ENCODE assay signal across 16 cellular contexts in genomic region chr10:22344204-22344603, GRCh38. TPM values are rescaled to one million over a fixed set of nuclear protein-coding genes. Genes with fewer than 3 reads are reported as not detected.
DNase-seq lines count a peak whose midpoint lies in the region; ATAC-seq and TF ChIP-seq lines count a peak whose summit lies in the region.
"Had no signal": no experiment of that assay in that cellular context is flagged by ENCODE, and none has a peak within 500 bp of the region (broad histone marks: within the 10 kb centered on the region; RNA-seq: fewer than 3 reads in every experiment).

No MANE protein-coding gene starts in this region.

- peaks cover 14% of the 10 kb centered on the region for H3K9me3 Mint-ChIP-seq in activated naive CD4-positive, alpha-beta T cell treated with anti-CD3 and anti-CD28 coated beads, Interleukin-2, amount 50 U/mL, for 24 hours
- H3K9me3 Mint-ChIP-seq in brain: peaks cover 0 to 21% (median 6%) of the 10 kb centered on the region in 5 experiments
- peaks cover 5% of the 10 kb centered on the region for H3K9me3 Mint-ChIP-seq in type B pancreatic cell
- H3K9me3 Mint-ChIP-seq: effector memory CD8-positive, alpha-beta T cell had no signal

- H3K27ac Mint-ChIP-seq in activated naive CD4-positive, alpha-beta T cell treated with anti-CD3 and anti-CD28 coated beads, Interleukin-2, amount 50 U/mL, for 24 hours: peak overlapping the region; percentile 79
- H3K27ac Mint-ChIP-seq in brain (no peak overlapping the region), type B pancreatic cell (peak overlapping the region; percentile 4)
- H3K27ac Mint-ChIP-seq: effector memory CD8-positive, alpha-beta T cell had no signal

- no peak for DNase-seq in activated naive CD4-positive, alpha-beta T cell treated with anti-CD3 and anti-CD28 coated beads, Interleukin-2, amount 50 U/mL, for 16 hours
- no peak for DNase-seq in type B pancreatic cell (ENCODE audit: extremely low spot score, unreplicated experiment)
- DNase-seq in LoVo (ENCODE audit: low spot score): no peak
- DNase-seq: activated CD4-positive, CD25-positive, alpha-beta regulatory T cell treated with anti-CD3 and anti-CD28 coated beads, Interleukin-2, amount 50 U/mL, for 72 hours; amygdala; cerebellar nuclear complex; effector memory CD8-positive, alpha-beta T cell; hypothalamus; NCI-H1092 treated with DMSO at 0.1 percent for 48 hours; sigmoid colon; stimulated activated CD4-positive, alpha-beta T cell treated with anti-CD3 and anti-CD28 coated beads, Interleukin-2, amount 100 ng/mL, for 24 hours had no signal

- H3K4me1 Mint-ChIP-seq in activated naive CD4-positive, alpha-beta T cell treated with anti-CD3 and anti-CD28 coated beads, Interleukin-2, amount 50 U/mL, for 24 hours: peaks cover 6% of the 10 kb centered on the region
- peaks cover 23% of the 10 kb centered on the region for H3K4me1 Mint-ChIP-seq in brain
- peaks cover 5% of the 10 kb centered on the region for H3K4me1 Mint-ChIP-seq in type B pancreatic cell (ENCODE audit: unreplicated experiment)

- TF ChIP-seq CTCF in brain (conservative IDR thresholded peaks at IDR 0.05): no peak
- no peak for TF ChIP-seq CTCF in type B pancreatic cell (conservative IDR thresholded peaks at IDR 0.05)

- ATAC-seq in HG02840 (IDR thresholded peaks at IDR 0.05; ENCODE audit: low FRiP score, unreplicated experiment) (peak; percentile 7), HG03045 (IDR thresholded peaks at IDR 0.05; ENCODE audit: unreplicated experiment) (no peak)
- ATAC-seq: effector memory CD8-positive, alpha-beta T cell had no signal

- H3K27me3 Mint-ChIP-seq in activated naive CD4-positive, alpha-beta T cell treated with anti-CD3 and anti-CD28 coated beads, Interleukin-2, amount 50 U/mL, for 24 hours: peaks cover 56% of the 10 kb centered on the region
- peaks cover 93% of the 10 kb centered on the region for H3K27me3 Mint-ChIP-seq in brain
- peaks cover 87% of the 10 kb centered on the region for H3K27me3 Mint-ChIP-seq in type B pancreatic cell

- peaks cover 2% of the 10 kb centered on the region for H3K36me3 Mint-ChIP-seq in activated naive CD4-positive, alpha-beta T cell treated with anti-CD3 and anti-CD28 coated beads, Interleukin-2, amount 50 U/mL, for 24 hours
- H3K36me3 Mint-ChIP-seq in brain (no peaks in the 10 kb centered on the region), type B pancreatic cell (peaks cover 8% of the 10 kb centered on the region)

- H3K4me3 Mint-ChIP-seq in activated naive CD4-positive, alpha-beta T cell treated with anti-CD3 and anti-CD28 coated beads, Interleukin-2, amount 50 U/mL, for 24 hours: no peak overlapping the region
- peak overlapping the region; percentile 46 to 83 (median 62) for H3K4me3 Mint-ChIP-seq in brain
- peak overlapping the region; percentile 80 for H3K4me3 Mint-ChIP-seq in type B pancreatic cell

RNA-seq across cellular contexts. Expression of gene SPAG6, which starts 1.1 kb away (rescaled TPM):
- polyA plus RNA-seq in brain (ENCODE audit: insufficient read depth, low read depth, low replicate concordance): 16.3 TPM
- total RNA-seq in type B pancreatic cell (ENCODE audit: low replicate concordance): 1.9 and 6.6 TPM in 2 replicates
- total RNA-seq: osteocyte, sigmoid colon had no signal

RNA-seq across cellular contexts. Expression of gene BMI1, which starts 23.3 kb away (rescaled TPM):
- polyA plus RNA-seq in brain (ENCODE audit: insufficient read depth, low read depth, low replicate concordance): 32.5 TPM
- total RNA-seq in type B pancreatic cell (ENCODE audit: low replicate concordance): 28.9 and 36.6 TPM in 2 replicates

RNA-seq across cellular contexts. Expression of gene COMMD3, which starts 28.0 kb away (rescaled TPM):
- 64.7 TPM for polyA plus RNA-seq in brain (ENCODE audit: insufficient read depth, low read depth, low replicate concordance)
- 42.5 and 51.3 TPM in 2 replicates for total RNA-seq in type B pancreatic cell (ENCODE audit: low replicate concordance)

Comparison
In these comparisons a context has a peak if more than half of its experiments do, and no peak if none do; other contexts are left out.
1. H3K27ac Mint-ChIP-seq: peak in activated naive CD4-positive, alpha-beta T cell treated with anti-CD3 and anti-CD28 coated beads, Interleukin-2, amount 50 U/mL, for 24 hours (single experiment) and type B pancreatic cell (single experiment); none in brain (0 of 5).